ENCODE assay signal across 10 cellular contexts in genomic region chr3:71392277-71392676, GRCh38.
DNase-seq lines count a peak whose midpoint lies in the region; ATAC-seq and TF ChIP-seq lines count a peak whose summit lies in the region.
"Had no signal": no experiment of that assay in that cellular context is flagged by ENCODE, and none has a peak within 500 bp of the region (broad histone marks: within the 10 kb centered on the region; RNA-seq: fewer than 3 reads in every experiment).

No MANE protein-coding gene starts in this region.

- no peaks in the 10 kb centered on the region for H3F3A ChIP-seq in OCI-LY1 (ENCODE audit: insufficient read depth, low read length)

- H2AFZ ChIP-seq in OCI-LY1 (ENCODE audit: low read length) = no peak overlapping the region

- no peaks in the 10 kb centered on the region for H3K27me3 Mint-ChIP-seq in stimulated activated naive CD8-positive, alpha-beta T cell treated with anti-CD3 and anti-CD28 coated beads, Interleukin-15, Interleukin-2, amounts not matched to agents 100 ng/mL and 50 ng/mL, for 24 hours
- no peaks in the 10 kb centered on the region for H3K27me3 Mint-ChIP-seq in Calu3 (ENCODE audit: unreplicated experiment)

- H3K4me3 ChIP-seq in OCI-LY1 (ENCODE audit: low read depth, low read length, poor library complexity, severe bottlenecking) = peak overlapping the region; percentile 44

- no TSS peak for BruUV-seq in Calu3 (replicated peaks; lab: Mats Ljungman, UMichigan)

- intact Hi-C loops in sciatic nerve (cut with DNase I) (loop anchor here (5.0 kb wide), 1 partner anchor 110 kb away; no protein-coding TSS in a partner anchor), Calu3 (cut with micrococcal nuclease; ENCODE audit: unreplicated experiment) (loop anchor here (5.0 to 10.0 kb wide), 3 partner anchors 63 to 260 kb away; no protein-coding TSS in a partner anchor)

- no peaks in the 10 kb centered on the region for H3K9me3 ChIP-seq in OCI-LY1 (ENCODE audit: low read length)

- peaks cover 47% of the 10 kb centered on the region for H3K79me2 ChIP-seq in OCI-LY1 (ENCODE audit: insufficient read depth, low read length)

- H3K4me1 Mint-ChIP-seq in stimulated activated naive CD8-positive, alpha-beta T cell treated with anti-CD3 and anti-CD28 coated beads, Interleukin-15, Interleukin-2, amounts not matched to agents 100 ng/mL and 50 ng/mL, for 24 hours (ENCODE audit: low read depth) = peaks cover 92% of the 10 kb centered on the region
- peaks cover 31% of the 10 kb centered on the region for H3K4me1 Mint-ChIP-seq in Calu3 (ENCODE audit: low read depth, unreplicated experiment)

- CTCF ChIA-PET in Calu3 (lab: Charles Lee) = no interaction called here

- no peaks in the 10 kb centered on the region for H3K9me2 ChIP-seq in OCI-LY1 (ENCODE audit: low read depth, low read length)

- H3K27ac Mint-ChIP-seq in stimulated activated naive CD8-positive, alpha-beta T cell treated with anti-CD3 and anti-CD28 coated beads, Interleukin-15, Interleukin-2, amounts not matched to agents 100 ng/mL and 50 ng/mL, for 24 hours = peak overlapping the region; percentile 97
- H3K27ac Mint-ChIP-seq in Calu3 (ENCODE audit: unreplicated experiment) = no peak overlapping the region

- peak overlapping the region; percentile 67 for H3K4me2 ChIP-seq in OCI-LY1 (ENCODE audit: low read length)

- H3K9me3 Mint-ChIP-seq in stimulated activated naive CD8-positive, alpha-beta T cell treated with anti-CD3 and anti-CD28 coated beads, Interleukin-15, Interleukin-2, amounts not matched to agents 100 ng/mL and 50 ng/mL, for 24 hours = no peaks in the 10 kb centered on the region
- H3K9me3 Mint-ChIP-seq in Calu3 (ENCODE audit: low read depth, unreplicated experiment) = no peaks in the 10 kb centered on the region

- H3K27ac ChIP-seq in OCI-LY1 (ENCODE audit: low read depth, low read length, poor library complexity, severe bottlenecking) = peak overlapping the region; percentile 92
- H3K27ac ChIP-seq: C4-2B had no signal

- H3K36me3 Mint-ChIP-seq in stimulated activated naive CD8-positive, alpha-beta T cell treated with anti-CD3 and anti-CD28 coated beads, Interleukin-15, Interleukin-2, amounts not matched to agents 100 ng/mL and 50 ng/mL, for 24 hours (ENCODE audit: low read depth) = no peaks in the 10 kb centered on the region
- H3K36me3 Mint-ChIP-seq in Calu3 (ENCODE audit: insufficient read depth, unreplicated experiment) = peaks cover 4% of the 10 kb centered on the region

- H3K9ac ChIP-seq in OCI-LY1 (ENCODE audit: low read length) = peak overlapping the region; percentile 41

- H3K27me3 ChIP-seq in OCI-LY1 (ENCODE audit: insufficient read depth, low read length) = no peaks in the 10 kb centered on the region

- peak overlapping the region; percentile 78 for H3K4me3 Mint-ChIP-seq in stimulated activated naive CD8-positive, alpha-beta T cell treated with anti-CD3 and anti-CD28 coated beads, Interleukin-15, Interleukin-2, amounts not matched to agents 100 ng/mL and 50 ng/mL, for 24 hours
- H3K4me3 Mint-ChIP-seq in Calu3 (ENCODE audit: low read depth, unreplicated experiment) = no peak overlapping the region

- no peaks in the 10 kb centered on the region for H4K20me1 ChIP-seq in OCI-LY1 (ENCODE audit: insufficient read depth, low read length)

- H3K4me1 ChIP-seq in OCI-LY1 (ENCODE audit: insufficient read depth, low read length, severe bottlenecking) = peaks cover 68% of the 10 kb centered on the region

- TF ChIP-seq CTCF in OCI-LY1 (IDR thresholded peaks at IDR 0.05; ENCODE audit: low read length) (no peak), Calu3 (IDR thresholded peaks at IDR 0.05; ENCODE audit: unreplicated experiment) (no peak)

- no peak for DNase-seq in stimulated activated naive CD8-positive, alpha-beta T cell treated with anti-CD3 and anti-CD28 coated beads, Interleukin-15, Interleukin-2, amounts not matched to agents 100 U/mL and 50 U/mL, for 24 hours
- DNase-seq in sciatic nerve (ENCODE audit: low spot score) (no peak), Calu3 (no peak), hypothalamus (lab: John Stamatoyannopoulos, UW) (no peak)
- no peak for DNase-seq in activated CD4-positive, alpha-beta T cell treated with anti-CD3 and anti-CD28 coated beads for 4 hours
- DNase-seq: mammary epithelial cell had no signal

- no peaks in the 10 kb centered on the region for H3K36me3 ChIP-seq in OCI-LY1 (ENCODE audit: insufficient read depth, low read length)

- ATAC-seq in stimulated activated naive CD8-positive, alpha-beta T cell treated with anti-CD3 and anti-CD28 coated beads, Interleukin-15, Interleukin-2, amounts not matched to agents 100 U/mL and 50 U/mL, for 24 hours = no peak
- ATAC-seq in HG02970 (IDR thresholded peaks at IDR 0.05; ENCODE audit: low FRiP score, unreplicated experiment) = peak; percentile 83
- no peak for ATAC-seq in sciatic nerve
